In genomic region chr3:162441716-162442115, GRCh38 we compare ENCODE assay signal across 15 cellular contexts.
DNase-seq lines count a peak whose midpoint lies in the region; TF ChIP-seq lines count a peak whose summit lies in the region.
"Had no signal": no experiment of that assay in that cellular context is flagged by ENCODE, and none has a peak within 500 bp of the region (broad histone marks: within the 10 kb centered on the region; RNA-seq: fewer than 3 reads in every experiment).

No MANE protein-coding gene starts in this region.

- no peaks in the 10 kb centered on the region for H3K36me3 Mint-ChIP-seq in mesothelial cell of epicardium

- no peak overlapping the region for H3K9ac ChIP-seq in adipocyte (ENCODE audit: low read length)

- H3K4me1 ChIP-seq in adipocyte (ENCODE audit: control insufficient read depth, insufficient read depth, low read length): peaks cover 5% of the 10 kb centered on the region
- H3K4me1 ChIP-seq in left ventricle myocardium inferior: no peaks in the 10 kb centered on the region

- DNase-seq in AG20443 (ENCODE audit: low spot score) (peak; percentile 5), M059J (ENCODE audit: low read depth) (peak; percentile 42), adipocyte (ENCODE audit: low read depth) (peak; percentile 79), fibroblast of villous mesenchyme (ENCODE audit: low read depth) (peak; percentile 29), NCI-H345 treated with DMSO at 0.1 percent for 48 hours (lab: John Stamatoyannopoulos, UW; ENCODE audit: unreplicated experiment) (no peak), left ventricle myocardium inferior (no peak), mesothelial cell of epicardium (ENCODE audit: low spot score in 2 of 2, unreplicated experiment in 2 of 2) (no peak), GM10248 (ENCODE audit: extremely low spot score) (no peak)
- DNase-seq: C1 segment of cervical spinal cord, DMS 273 treated with DMSO at 0.1 percent for 48 hours, MM.1S, NCI-H1092 treated with DMSO at 0.1 percent for 48 hours, NCI-H1694, Right ventricle myocardium superior had no signal

- H3K4me1 Mint-ChIP-seq in mesothelial cell of epicardium: no peaks in the 10 kb centered on the region

- intact Hi-C loops in left ventricle myocardium inferior (cut with micrococcal nuclease): no loop called here

- no peaks in the 10 kb centered on the region for H3K27me3 ChIP-seq in adipocyte (replicated peaks; ENCODE audit: control insufficient read depth, insufficient read depth, low read length)
- no peaks in the 10 kb centered on the region for H3K27me3 ChIP-seq in left ventricle myocardium inferior (ENCODE audit: low read depth)

- no peak overlapping the region for H3K27ac ChIP-seq in left ventricle myocardium inferior (replicated peaks)
- H3K27ac ChIP-seq: SK-N-MC had no signal

- POLR2A ChIA-PET in GM10248 (lab: Yijun Ruan, JAX): no interaction called here

- CTCF ChIA-PET in GM10248 (lab: Yijun Ruan, JAX): no interaction called here

- H3K27me3 Mint-ChIP-seq in mesothelial cell of epicardium (ENCODE audit: low read depth): no peaks in the 10 kb centered on the region

- TF ChIP-seq CTCF in fibroblast of villous mesenchyme (IDR thresholded peaks at IDR 0.05; ENCODE audit: insufficient read depth, low read depth, low read length): no peak
- no peak for TF ChIP-seq CTCF in left ventricle myocardium inferior (IDR thresholded peaks at IDR 0.05; ENCODE audit: borderline replicate concordance)
- no peak for TF ChIP-seq CTCF in mesothelial cell of epicardium (IDR thresholded peaks at IDR 0.05; ENCODE audit: unreplicated experiment)
- no peak for TF ChIP-seq CTCF in GM10248 (IDR thresholded peaks at IDR 0.05; ENCODE audit: control extremely low read depth, extremely low read depth, low read depth, missing control alignments)

- peaks cover 6% of the 10 kb centered on the region for H3K9me3 Mint-ChIP-seq in mesothelial cell of epicardium

- no peak overlapping the region for H3K4me3 ChIP-seq in adipocyte (ENCODE audit: low read length)
- no peak overlapping the region for H3K4me3 ChIP-seq in fibroblast of villous mesenchyme (ENCODE audit: low read depth, low read length)
- H3K4me3 ChIP-seq in left ventricle myocardium inferior: no peak overlapping the region
- H3K4me3 ChIP-seq: SK-N-MC had no signal

- no peak overlapping the region for H3K4me3 Mint-ChIP-seq in mesothelial cell of epicardium

- H3K27ac Mint-ChIP-seq in mesothelial cell of epicardium: no peak overlapping the region

- H3K36me3 ChIP-seq in adipocyte (ENCODE audit: control insufficient read depth, insufficient read depth, low read length, severe bottlenecking) (no peaks in the 10 kb centered on the region), left ventricle myocardium inferior (no peaks in the 10 kb centered on the region)

- no peaks in the 10 kb centered on the region for H3K9me3 ChIP-seq in adipocyte (ENCODE audit: control insufficient read depth, low read length)
- peaks cover 9% of the 10 kb centered on the region for H3K9me3 ChIP-seq in left ventricle myocardium inferior (replicated peaks)

Comparison
In these comparisons a context has a peak if more than half of its experiments do, and no peak if none do; other contexts are left out.
1. DNase-seq: peak in AG20443 (single experiment), M059J (single experiment), adipocyte (single experiment) and fibroblast of villous mesenchyme (single experiment); none in NCI-H345 treated with DMSO at 0.1 percent for 48 hours (single experiment), left ventricle myocardium inferior (single experiment), mesothelial cell of epicardium (0 of 2) and GM10248 (single experiment).